In genomic region chr21:39630191-39630591, GRCh38 we compare ENCODE assay signal across 20 cellular contexts. TPM values are rescaled to one million over a fixed set of nuclear protein-coding genes. Genes with fewer than 3 reads are reported as not detected.
A peak's percentile ranks its signal among the peaks of the same experiment; 100 is the strongest.
DNase-seq lines count a peak whose midpoint lies in the region; ATAC-seq, FAIRE-seq and TF ChIP-seq lines count a peak whose summit lies in the region.
"Had no signal": no experiment of that assay in that cellular context is flagged by ENCODE, and none has a peak within 500 bp of the region (broad histone marks: within the 10 kb centered on the region; RNA-seq: fewer than 3 reads in every experiment).

No MANE protein-coding gene starts in this region.

- no peaks in the 10 kb centered on the region for H3K9me3 ChIP-seq in SJSA1 (replicated peaks)
- no peaks in the 10 kb centered on the region for H3K9me3 ChIP-seq in endothelial cell of umbilical vein (replicated peaks; ENCODE audit: control insufficient read depth, insufficient read depth, low read length)
- H3K9me3 ChIP-seq in testis = no peaks in the 10 kb centered on the region
- H3K9me3 ChIP-seq: adrenal gland, prostate gland had no signal

- H3K27ac Mint-ChIP-seq in GM23338 = peak overlapping the region; percentile 16; the same call in 1 of the 2 replicates
- H3K27ac Mint-ChIP-seq: activated T-cell treated with anti-CD3 and anti-CD28 coated beads, Interleukin-2, amount 50 U/mL, for 72 hours; CD4-positive, CD25-positive, alpha-beta regulatory T cell; naive B cell had no signal

- no peaks in the 10 kb centered on the region for H3F3A ChIP-seq in GM23338 (replicated peaks; ENCODE audit: low read depth)

- peaks cover 100% of the 10 kb centered on the region for H3K79me2 ChIP-seq in GM23338 (replicated peaks; ENCODE audit: insufficient read depth)
- H3K79me2 ChIP-seq in endothelial cell of umbilical vein (ENCODE audit: control insufficient read depth, insufficient read depth, low read length) = no peaks in the 10 kb centered on the region

- H4K20me1 ChIP-seq in GM23338 (replicated peaks; ENCODE audit: insufficient read depth) (no peaks in the 10 kb centered on the region), endothelial cell of umbilical vein (replicated peaks; ENCODE audit: control insufficient read depth, extremely low read depth, insufficient read depth, low read length) (no peaks in the 10 kb centered on the region)

- H3K36me3 ChIP-seq in GM23338 (ENCODE audit: insufficient read depth) (no peaks in the 10 kb centered on the region), SJSA1 (no peaks in the 10 kb centered on the region), endothelial cell of umbilical vein (ENCODE audit: control insufficient read depth in 2 of 2, extremely low read depth in 1 of 2, insufficient read depth in 2 of 2, low read length in 2 of 2) (no peaks in the 10 kb centered on the region), testis (ENCODE audit: low read depth, missing control alignments) (no peaks in the 10 kb centered on the region)
- H3K36me3 ChIP-seq: adrenal gland, prostate gland had no signal

- TF ChIP-seq CTCF in GM23338 (conservative IDR thresholded peaks at IDR 0.05; ENCODE audit: low read depth in 2 of 2) (no peak), endothelial cell of umbilical vein (IDR thresholded peaks at IDR 0.05; ENCODE audit: extremely low read depth in 1 of 2, insufficient read depth in 1 of 2, low read depth in 1 of 2, low read length in 2 of 2) (no peak), testis (IDR thresholded peaks at IDR 0.05) (no peak)

- ATAC-seq in GM23338 = no peak
- ATAC-seq in GM19467 (IDR thresholded peaks at IDR 0.05; ENCODE audit: unreplicated experiment) = no peak
- ATAC-seq: activated T-cell treated with anti-CD3 and anti-CD28 coated beads, Interleukin-2, amount 50 U/mL, for 72 hours; GM12878; left lobe of liver had no signal

- no TSS peak for BruUV-seq in endothelial cell of umbilical vein (replicated peaks; lab: Mats Ljungman, UMichigan)

- H3K9me1 ChIP-seq in endothelial cell of umbilical vein (replicated peaks; ENCODE audit: control insufficient read depth, extremely low read depth, insufficient read depth, low read length) = no peaks in the 10 kb centered on the region

- no peak overlapping the region for H3K4me3 Mint-ChIP-seq in GM23338
- H3K4me3 Mint-ChIP-seq: activated T-cell treated with anti-CD3 and anti-CD28 coated beads, Interleukin-2, amount 50 U/mL, for 72 hours; CD4-positive, CD25-positive, alpha-beta regulatory T cell; naive B cell had no signal

- H3K27me3 Mint-ChIP-seq in GM23338 (ENCODE audit: insufficient read depth, low read depth, poor library complexity) = peaks cover 10% of the 10 kb centered on the region
- H3K27me3 Mint-ChIP-seq: CD4-positive, CD25-positive, alpha-beta regulatory T cell had no signal

- H2AFZ ChIP-seq in GM23338 = no peak overlapping the region
- H2AFZ ChIP-seq in endothelial cell of umbilical vein (ENCODE audit: low read depth, low read length) = no peak overlapping the region

- peaks cover 69% of the 10 kb centered on the region for H3K4me1 Mint-ChIP-seq in GM23338
- H3K4me1 Mint-ChIP-seq: CD4-positive, CD25-positive, alpha-beta regulatory T cell; naive B cell had no signal

- dilution Hi-C loops in endothelial cell of umbilical vein (cut with MboI; ENCODE audit: extremely low pct_ligation_motif_present, low sequenced_read_pairs) = no loop called here

- TF ChIP-seq POLR2A in endothelial cell of umbilical vein (IDR thresholded peaks at IDR 0.05; ENCODE audit: low read depth, low read length) (no peak), testis (IDR thresholded peaks at IDR 0.05) (no peak)

- H3K36me3 Mint-ChIP-seq in GM23338 (ENCODE audit: low read depth) = peaks cover 59% of the 10 kb centered on the region
- H3K36me3 Mint-ChIP-seq: CD4-positive, CD25-positive, alpha-beta regulatory T cell; naive B cell had no signal

- DNase-seq in GM23338 (ENCODE audit: low spot score) = no peak
- peak; percentile 59 to 67 for DNase-seq in SJSA1 (ENCODE audit: low read depth in 1 of 2, low spot score in 2 of 2)
- DNase-seq in endothelial cell of umbilical vein (ENCODE audit: low read depth, low spot score) = no peak
- peak; percentile 92 for DNase-seq in renal cortical epithelial cell (ENCODE audit: low read depth)
- DNase-seq in activated effector memory CD4-positive, alpha-beta T cell treated with anti-CD3 and anti-CD28 coated beads, Interleukin-2, amount 50 U/mL, for 16 hours = no peak
- no peak for DNase-seq in testis
- DNase-seq in globus pallidus (ENCODE audit: low spot score) = no peak
- DNase-seq: activated T-cell treated with anti-CD3 and anti-CD28 coated beads, Interleukin-2, amount 50 U/mL, for 72 hours; adrenal gland; CD4-positive, CD25-positive, alpha-beta regulatory T cell; HCEC 1CT; Karpas-422; naive B cell; NCI-H2029; NCI-H82; stimulated activated CD4-positive, alpha-beta T cell treated with anti-CD3 and anti-CD28 coated beads, Interleukin-15, amount 100 ng/mL, for 24 hours had no signal

- intact Hi-C loops in endothelial cell of umbilical vein (cut with micrococcal nuclease) = no loop called here
- intact Hi-C loops in testis (cut with DNase I; ENCODE audit: low total_unique reads) = no loop called here

- H3K9ac ChIP-seq in endothelial cell of umbilical vein (replicated peaks; ENCODE audit: extremely low read depth, insufficient read depth, low read length) = no peak overlapping the region

- H3K9me3 Mint-ChIP-seq in GM23338 = no peaks in the 10 kb centered on the region

- no peaks in the 10 kb centered on the region for H3K27me3 ChIP-seq in GM23338 (ENCODE audit: insufficient read depth)
- no peaks in the 10 kb centered on the region for H3K27me3 ChIP-seq in SJSA1 (replicated peaks)
- H3K27me3 ChIP-seq in endothelial cell of umbilical vein (ENCODE audit: control insufficient read depth in 2 of 2, insufficient read depth in 2 of 2, low read length in 2 of 2) = no peaks in the 10 kb centered on the region
- no peaks in the 10 kb centered on the region for H3K27me3 ChIP-seq in testis

- peaks cover 16% of the 10 kb centered on the region; the same call in 1 of the 2 replicates for H3K9me2 ChIP-seq in GM23338 (ENCODE audit: insufficient read depth)

- WGBS in testis, 2 donors = 74 to 80% methylated on average over 8 of the region's 8 CpGs

- H3K4me2 ChIP-seq in GM23338 = no peak overlapping the region
- H3K4me2 ChIP-seq in endothelial cell of umbilical vein (ENCODE audit: insufficient read depth, low read length) = no peak overlapping the region

- H3K4me1 ChIP-seq in GM23338 (ENCODE audit: insufficient read depth) = peaks cover 47% of the 10 kb centered on the region
- peaks cover 52% of the 10 kb centered on the region for H3K4me1 ChIP-seq in SJSA1 (replicated peaks)
- H3K4me1 ChIP-seq in endothelial cell of umbilical vein (ENCODE audit: control insufficient read depth, extremely low read depth, insufficient read depth, low read length) = no peaks in the 10 kb centered on the region
- no peaks in the 10 kb centered on the region for H3K4me1 ChIP-seq in testis
- H3K4me1 ChIP-seq: adrenal gland, prostate gland had no signal

- POLR2A ChIA-PET in endothelial cell of umbilical vein (lab: Charles Lee) = no interaction called here

- H3K27ac ChIP-seq in GM23338 (ENCODE audit: low read depth) = peak overlapping the region; percentile 55; the same call in 1 of the 2 replicates
- H3K27ac ChIP-seq in SJSA1 = peak overlapping the region; percentile 61
- no peak overlapping the region for H3K27ac ChIP-seq in endothelial cell of umbilical vein (ENCODE audit: insufficient read depth, low read depth, low read length)
- H3K27ac ChIP-seq in testis = no peak overlapping the region
- H3K27ac ChIP-seq: adrenal gland, prostate gland had no signal

- CTCF ChIA-PET in endothelial cell of umbilical vein (lab: Charles Lee) = no interaction called here

- FAIRE-seq in endothelial cell of umbilical vein (lab: Jason Lieb, UNC) = peak; percentile 48
- FAIRE-seq: GM12878 had no signal

- no peak overlapping the region for H3K4me3 ChIP-seq in GM23338
- H3K4me3 ChIP-seq in SJSA1 = peak overlapping the region; percentile 7
- no peak overlapping the region for H3K4me3 ChIP-seq in endothelial cell of umbilical vein (replicated peaks in 1 of 3; ENCODE audit: insufficient read depth in 1 of 3, low read depth in 1 of 3, low read length in 3 of 3)
- H3K4me3 ChIP-seq in testis = no peak overlapping the region
- H3K4me3 ChIP-seq: adrenal gland, GM12878, prostate gland had no signal

TF ChIP-seq in GM23338, 12 proteins besides CTCF, POLR2A, EP300 and RAD21 (continues in another document):
- TF ChIP-seq NANOG (IDR thresholded peaks at IDR 0.05; ENCODE audit: borderline replicate concordance) (no peak), EZH2phosphoT487 (IDR thresholded peaks at IDR 0.05; ENCODE audit: unreplicated experiment) (no peak)

TF ChIP-seq in endothelial cell of umbilical vein, 7 proteins besides CTCF, POLR2A, EP300 and RAD21:
- no peak for TF ChIP-seq POLR2AphosphoS5 (IDR thresholded peaks at IDR 0.05; ENCODE audit: insufficient read depth, low read depth, low read length)
- TF ChIP-seq JUN (IDR thresholded peaks at IDR 0.05; ENCODE audit: borderline replicate concordance, insufficient read depth, insufficient read length, low read depth) = no peak
- peak; percentile 29 for TF ChIP-seq FOS (IDR thresholded peaks at IDR 0.05; ENCODE audit: borderline replicate concordance, insufficient read depth, low read length)

RNA-seq across cellular contexts. Expression of gene B3GALT5, which starts 17.5 kb away (rescaled TPM):
- 31.7 and 37.5 TPM in 2 replicates for total RNA-seq in GM23338 (2014; rRNA removed; shearing (Covaris generic))
- polyA plus RNA-seq in GM23338 (2016; fragmentation: Nextera tagmentation; extraction: Ambion mirVana) = 6.2 TPM in 2 replicates
- total RNA-seq in SJSA1 (2014; rRNA removed; shearing (Covaris generic)) = 0.76 and 1.2 TPM in 2 replicates
- not detected in 2 replicates for total RNA-seq in endothelial cell of umbilical vein
- polyA plus RNA-seq in endothelial cell of umbilical vein = 0.03 and 0.04 TPM in 2 replicates
- 0.01 TPM in 1 of 2 replicates, not detected in the other for polyA plus RNA-seq in endothelial cell of umbilical vein (2011; cell fraction: cytosol; rRNA removed)
- 0.04 TPM in 2 replicates for polyA plus RNA-seq in endothelial cell of umbilical vein (2011; cell fraction: nucleus; rRNA removed)
- 0.01 TPM in 1 of 2 replicates, not detected in the other for polyA plus RNA-seq in endothelial cell of umbilical vein (2012)
- polyA minus RNA-seq in endothelial cell of umbilical vein = 0.19 and 0.36 TPM in 2 replicates
- polyA minus RNA-seq in endothelial cell of umbilical vein (2011; cell fraction: cytosol; rRNA and poly(A)+ RNA removed) = not detected
- 0.19 TPM in 1 of 2 replicates, not detected in the other for polyA minus RNA-seq in endothelial cell of umbilical vein (2011; cell fraction: nucleus; rRNA and poly(A)+ RNA removed)
- total RNA-seq in renal cortical epithelial cell = 2.3 and 8.7 TPM in 2 replicates
- 1 to 10 TPM; 2.7 to 2.8 TPM for total RNA-seq in testis
- 1.0 TPM for polyA plus RNA-seq in testis (ENCODE audit: insufficient read depth, low read depth, low replicate concordance)
- total RNA-seq: activated T-cell treated with anti-CD3 and anti-CD28 coated beads, Interleukin-2, amount 50 U/mL, for 72 hours; CD4-positive, CD25-positive, alpha-beta regulatory T cell had no signal
- polyA plus RNA-seq: CD4-positive, CD25-positive, alpha-beta regulatory T cell had no signal

Comparison
In these comparisons a context has a peak if more than half of its experiments do, and no peak if none do; other contexts are left out.
1. DNase-seq: peak in SJSA1 (2 of 2) and renal cortical epithelial cell (single experiment); none in GM23338 (single experiment), endothelial cell of umbilical vein (single experiment), activated effector memory CD4-positive, alpha-beta T cell treated with anti-CD3 and anti-CD28 coated beads, Interleukin-2, amount 50 U/mL, for 16 hours (single experiment), testis (single experiment) and globus pallidus (single experiment).
2. H3K27ac ChIP-seq: peak in GM23338 (single experiment) and SJSA1 (single experiment); none in endothelial cell of umbilical vein (single experiment) and testis (0 of 2).